Comparison of ENCODE assay signal across 10 cellular contexts in genomic region chr15:25136119-25136518, GRCh38.
DNase-seq lines count a peak whose midpoint lies in the region; ATAC-seq and TF ChIP-seq lines count a peak whose summit lies in the region.
"Had no signal": no experiment of that assay in that cellular context is flagged by ENCODE, and none has a peak within 500 bp of the region (broad histone marks: within the 10 kb centered on the region; RNA-seq: fewer than 3 reads in every experiment).

No MANE protein-coding gene starts in this region.

- H3K36me3 ChIP-seq in BJ (ENCODE audit: control insufficient read depth, insufficient read depth, low read length), result no peaks in the 10 kb centered on the region
- H3K36me3 ChIP-seq in adipocyte (ENCODE audit: control insufficient read depth, insufficient read depth, low read length, severe bottlenecking), result no peaks in the 10 kb centered on the region
- H3K36me3 ChIP-seq: HAP-1 had no signal

- H3K27me3 ChIP-seq in BJ (ENCODE audit: control insufficient read depth, insufficient read depth, low read length) (no peaks in the 10 kb centered on the region), adipocyte (replicated peaks; ENCODE audit: control insufficient read depth, insufficient read depth, low read length) (no peaks in the 10 kb centered on the region)

- H3K4me3 ChIP-seq in BJ (ENCODE audit: low read depth, low read length), result no peak overlapping the region
- H3K4me3 ChIP-seq in HFF-Myc (replicated peaks; ENCODE audit: low read depth, low read length), result no peak overlapping the region
- H3K4me3 ChIP-seq in adipocyte (ENCODE audit: low read length), result no peak overlapping the region
- H3K4me3 ChIP-seq: HAP-1 had no signal

- 0 out of 2 replicates have a peak, but pooled peaks have one; percentile 9 for TF ChIP-seq CTCF in BJ (IDR thresholded peaks at IDR 0.05; ENCODE audit: insufficient read depth, low read depth, low read length)
- peak; percentile 12 for TF ChIP-seq CTCF in HFF-Myc (IDR thresholded peaks at IDR 0.05; ENCODE audit: low read depth, low read length, missing control alignments)

- POLR2A ChIA-PET in BJ (lab: Charles Lee), result no interaction called here

- no peaks in the 10 kb centered on the region for H3K4me1 ChIP-seq in adipocyte (ENCODE audit: control insufficient read depth, insufficient read depth, low read length)
- H3K4me1 ChIP-seq: HAP-1 had no signal

- no peaks in the 10 kb centered on the region for H3K9me3 ChIP-seq in adipocyte (ENCODE audit: control insufficient read depth, low read length)
- H3K9me3 ChIP-seq: HAP-1 had no signal

- DNase-seq in BJ (ENCODE audit: low read depth) (no peak), HFF-Myc (ENCODE audit: extremely low read depth, low read depth) (no peak), adipocyte (ENCODE audit: low read depth) (peak; percentile 30), left lobe of liver (ENCODE audit: low spot score) (no peak), SIG-M5 (lab: John Stamatoyannopoulos, UW) (no peak), epidermal melanocyte (ENCODE audit: insufficient read length, low spot score) (no peak), foreskin melanocyte (no peak)
- DNase-seq: hypothalamus had no signal

- H3K9ac ChIP-seq in adipocyte (ENCODE audit: low read length), result no peak overlapping the region

- peak; percentile 78 for ATAC-seq in left lobe of liver
- no peak for ATAC-seq in GM18511 (IDR thresholded peaks at IDR 0.05; ENCODE audit: unreplicated experiment)

- CTCF ChIA-PET in BJ (lab: Yijun Ruan, JAX), result interaction anchor here (0.6 to 2.2 kb wide), 2 partner anchors 10 to 12 kb away, joined by 3 to 4 read pairs; no protein-coding TSS in a partner anchor
